26 cellular contexts compared by ENCODE assay signal in genomic region chr3:115590873-115591272, GRCh38. TPM values are rescaled to one million over a fixed set of nuclear protein-coding genes. Genes with fewer than 3 reads are reported as not detected.
"Had no signal": no experiment of that assay in that cellular context is flagged by ENCODE, and none has a peak within 500 bp of the region (broad histone marks: within the 10 kb centered on the region; RNA-seq: fewer than 3 reads in every experiment).

No MANE protein-coding gene starts in this region.

- H3K36me3 ChIP-seq: neural progenitor cell, ovary, right lobe of liver, sigmoid colon, stomach, suprapubic skin, tibial artery, transverse colon, upper lobe of right lung, uterus had no signal

- H3K9me3 ChIP-seq: ovary, right lobe of liver, suprapubic skin, testis, transverse colon had no signal

- H3K4me2 ChIP-seq: neural progenitor cell had no signal

- H3K4me1 ChIP-seq: neural progenitor cell, parathyroid adenoma, psoas muscle, right lobe of liver, sigmoid colon, suprapubic skin, testis, tibial artery, transverse colon, upper lobe of right lung, uterus had no signal

- H3K79me2 ChIP-seq: parathyroid adenoma had no signal

- DNase-seq: naive thymus-derived CD4-positive, alpha-beta T cell; natural killer cell; occipital lobe; ovary; posterior cingulate gyrus; psoas muscle; right cardiac atrium; right lobe of liver; sigmoid colon; stimulated activated CD4-positive, alpha-beta T cell treated with anti-CD3 and anti-CD28 coated beads, Interleukin-15, amount 100 ng/mL, for 24 hours; stimulated activated CD4-positive, alpha-beta T cell treated with anti-CD3 and anti-CD28 coated beads, Interleukin-2, amount 100 ng/mL, for 24 hours; stimulated activated CD4-positive, alpha-beta T cell treated with anti-CD3 and anti-CD28 coated beads, Interleukin-2, amount 100 ng/mL, for 48 hours; stimulated activated CD4-positive, alpha-beta T cell treated with anti-CD3 and anti-CD28 coated beads, Interleukin-4, amount 100 ng/mL, for 24 hours; stimulated activated naive B cell treated with anti-CD40 and anti-IgM and Interleukin-4, amounts not matched to agents 10 μg/mL and 1 μg/mL and 100 μg/mL, for 72 hours; stimulated activated naive CD4-positive, alpha-beta T cell treated with Interleukin-2 at 50 U/mL for 16 hours; stomach; testis; tibial artery; transverse colon; upper lobe of right lung; uterus had no signal

- H3K9ac ChIP-seq: neural progenitor cell, parathyroid adenoma had no signal

- H3K27ac ChIP-seq: neural progenitor cell, ovary, parathyroid adenoma, psoas muscle, right lobe of liver, sigmoid colon, skin epidermis, stomach, suprapubic skin, testis, tibial artery, transverse colon, upper lobe of right lung, uterus had no signal

- H2AFZ ChIP-seq: neural progenitor cell, parathyroid adenoma had no signal

- H3K4me3 ChIP-seq: neural progenitor cell, ovary, psoas muscle, right lobe of liver, sigmoid colon, skin epidermis, stomach, suprapubic skin, testis, tibial artery, transverse colon, upper lobe of right lung, uterus had no signal

- H3K27me3 ChIP-seq: neural progenitor cell, ovary, right lobe of liver, sigmoid colon, stomach, suprapubic skin, testis, tibial artery, transverse colon, upper lobe of right lung, uterus had no signal

RNA-seq across cellular contexts. Expression of gene GAP43, which starts 32.4 kb away (rescaled TPM):
- total RNA-seq: naive thymus-derived CD4-positive, alpha-beta T cell; renal cortical epithelial cell; right lobe of liver; suprapubic skin; upper lobe of right lung had no signal
- polyA plus RNA-seq: naive thymus-derived CD4-positive, alpha-beta T cell had no signal
